Comparison of ENCODE assay signal across 1 cellular context in genomic region chr4:109301691-109302365, GRCh38.
TF ChIP-seq lines count a peak whose summit lies in the region.

No MANE protein-coding gene starts in this region.

TF ChIP-seq in GM23338, 12 proteins besides CTCF, POLR2A, EP300 and RAD21 (continued from another document):
- TF ChIP-seq ZNF462 (CRISPR knock-in tag; IDR thresholded peaks at IDR 0.05) (no peak), NANOG (IDR thresholded peaks at IDR 0.05; ENCODE audit: borderline replicate concordance) (no peak), JUNB (IDR thresholded peaks at IDR 0.05; ENCODE audit: unreplicated experiment) (no peak), EZH2 (IDR thresholded peaks at IDR 0.05; ENCODE audit: low read depth, unreplicated experiment) (peak; percentile 48), ZNF331 (CRISPR knock-in tag; IDR thresholded peaks at IDR 0.05; ENCODE audit: low read depth) (no peak), ZNF114 (CRISPR knock-in tag; IDR thresholded peaks at IDR 0.05) (no peak), REST (IDR thresholded peaks at IDR 0.05; ENCODE audit: unreplicated experiment) (no peak)
